In genomic region chr11:68798221-68798813, GRCh38 we compare ENCODE assay signal across 8 cellular contexts. TPM values are rescaled to one million over a fixed set of nuclear protein-coding genes. Genes with fewer than 3 reads are reported as not detected.
DNase-seq lines count a peak whose midpoint lies in the region; ATAC-seq, FAIRE-seq and TF ChIP-seq lines count a peak whose summit lies in the region.

No MANE protein-coding gene starts in this region.

- peaks cover 2% of the 10 kb centered on the region for H3K79me1 ChIP-seq in neuronal stem cell (ENCODE audit: low read depth, low read length)

- H4K20me1 ChIP-seq in GM23248 (ENCODE audit: insufficient read depth) = no peaks in the 10 kb centered on the region

- H3K9me3 Mint-ChIP-seq in activated B cell treated with CpG ODN at 0.5 μM for 24 hours = no peaks in the 10 kb centered on the region

- no peak overlapping the region for H2AFZ ChIP-seq in GM23248
- peak overlapping the region; percentile 41 for H2AFZ ChIP-seq in neuronal stem cell (ENCODE audit: low read length)

- H3K4ac ChIP-seq in neuronal stem cell (ENCODE audit: low read length) = no peak overlapping the region

- no peak overlapping the region for H3K14ac ChIP-seq in neuronal stem cell (ENCODE audit: low read length)

- peak; percentile 39 to 85; a peak in 5 of 6 replicates for ATAC-seq in A549
- ATAC-seq in activated B cell treated with CpG ODN at 0.5 μM for 24 hours (ENCODE audit: low read depth) = peak; percentile 28
- ATAC-seq in GM18519 (IDR thresholded peaks at IDR 0.05; ENCODE audit: low FRiP score, unreplicated experiment) = no peak

- H3K4me3 ChIP-seq in A549 (no peak overlapping the region), GM23248 (no peak overlapping the region), neuronal stem cell (ENCODE audit: low read length in 2 of 2) (no peak overlapping the region)

- POLR2A ChIA-PET in A549 (lab: Yijun Ruan, JAX) = no interaction called here
- POLR2A ChIA-PET in activated B cell treated with CpG ODN at 0.5 μM for 24 hours (lab: Charles Lee) = interaction anchor here (0.6 kb wide), 1 partner anchor 9 kb away, joined by 3 read pairs; no protein-coding TSS in a partner anchor

- TF ChIP-seq CTCF in A549 (IDR thresholded peaks at IDR 0.05) (peak; percentile 48), activated B cell treated with CpG ODN at 0.5 μM for 24 hours (IDR thresholded peaks at IDR 0.05) (no peak)

- no peak overlapping the region for H4K8ac ChIP-seq in neuronal stem cell (ENCODE audit: low read depth, low read length)

- H4K91ac ChIP-seq in neuronal stem cell (ENCODE audit: low read depth, low read length, poor library complexity) = no peak overlapping the region

- no peak for DNase-seq in A549 (ENCODE audit: low read depth in 1 of 2, low spot score in 1 of 2)
- peak; percentile 32 for DNase-seq in GM23248
- no peak for DNase-seq in activated B cell treated with CpG ODN at 0.5 μM for 24 hours
- peak; percentile 21 for DNase-seq in effector CD8-positive, alpha-beta T cell (lab: John Stamatoyannopoulos, UW)
- DNase-seq in neuronal stem cell (ENCODE audit: low spot score) = peak; percentile 62
- DNase-seq in DMS153 (lab: John Stamatoyannopoulos, UW) = no peak
- no peak for DNase-seq in DMS79 treated with DMSO at 0.1 percent for 48 hours (lab: John Stamatoyannopoulos, UW)

- H3K23ac ChIP-seq in neuronal stem cell (ENCODE audit: low read depth, low read length, poor library complexity) = no peak overlapping the region

- H3K36me3 Mint-ChIP-seq in activated B cell treated with CpG ODN at 0.5 μM for 24 hours (ENCODE audit: low read depth) = peaks cover 56% of the 10 kb centered on the region

- peak overlapping the region; percentile 84 for H3K18ac ChIP-seq in neuronal stem cell (ENCODE audit: low read length)

- intact Hi-C loops in activated B cell treated with CpG ODN at 0.5 μM for 24 hours (cut with micrococcal nuclease) = loop anchor here (5.0 kb wide), 1 partner anchor 44 kb away; the partner anchor contains the start of gene CPT1A

- no peaks in the 10 kb centered on the region for H3K27me3 Mint-ChIP-seq in activated B cell treated with CpG ODN at 0.5 μM for 24 hours

- H2BK120ac ChIP-seq in neuronal stem cell (ENCODE audit: low read depth, low read length) = no peak overlapping the region

- H3K4me3 Mint-ChIP-seq in activated B cell treated with CpG ODN at 0.5 μM for 24 hours = no peak overlapping the region

- no peaks in the 10 kb centered on the region for H3K4me1 Mint-ChIP-seq in activated B cell treated with CpG ODN at 0.5 μM for 24 hours

- no peak overlapping the region for H3K27ac Mint-ChIP-seq in activated B cell treated with CpG ODN at 0.5 μM for 24 hours

- no peaks in the 10 kb centered on the region for H3K27me3 ChIP-seq in GM23248 (replicated peaks; ENCODE audit: insufficient read depth)
- no peaks in the 10 kb centered on the region for H3K27me3 ChIP-seq in neuronal stem cell (ENCODE audit: control insufficient read depth in 3 of 3, insufficient read depth in 3 of 3, low read depth in 1 of 3, low read length in 3 of 3)

- FAIRE-seq in A549 (lab: Jason Lieb, UNC) = no peak

- H3K9me2 ChIP-seq in GM23248 (ENCODE audit: insufficient read depth) = no peaks in the 10 kb centered on the region

- H2BK12ac ChIP-seq in neuronal stem cell (ENCODE audit: low read length) = peak overlapping the region; percentile 1

- in situ Hi-C loops in GM23248 (cut with MboI) = no loop called here

- H3K27ac ChIP-seq in A549 (no peak overlapping the region), GM23248 (no peak overlapping the region), neuronal stem cell (replicated peaks; ENCODE audit: low read length) (no peak overlapping the region)

- no peaks in the 10 kb centered on the region for H3K79me2 ChIP-seq in GM23248 (ENCODE audit: insufficient read depth)

- H3K36me3 ChIP-seq in GM23248 (ENCODE audit: low read depth) = peaks cover 10% of the 10 kb centered on the region; the same call in 1 of the 2 replicates
- no peaks in the 10 kb centered on the region for H3K36me3 ChIP-seq in neuronal stem cell (replicated peaks in 1 of 2; ENCODE audit: control insufficient read depth in 2 of 2, insufficient read depth in 2 of 2, low read length in 2 of 2)

- CTCF ChIA-PET in A549 (lab: Yijun Ruan, JAX) = interaction anchor here (0.6 to 1.9 kb wide), 28 partner anchors 8 to 762 kb away, joined by 3 to 8 read pairs (median 4); no protein-coding TSS in a partner anchor
- CTCF ChIA-PET in activated B cell treated with CpG ODN at 0.5 μM for 24 hours (lab: Charles Lee) = interaction anchor here (0.9 to 3.5 kb wide), 4 partner anchors 15 to 301 kb away, joined by 3 to 20 read pairs (median 4); no protein-coding TSS in a partner anchor

- TF ChIP-seq EP300 in A549 (IDR thresholded peaks at IDR 0.05) = no peak

- H3K9ac ChIP-seq in GM23248 (no peak overlapping the region), neuronal stem cell (ENCODE audit: low read depth, low read length, poor library complexity) (no peak overlapping the region)

- H3K9me3 ChIP-seq in A549 (no peaks in the 10 kb centered on the region), GM23248 (ENCODE audit: low read depth) (no peaks in the 10 kb centered on the region), neuronal stem cell (replicated peaks in 1 of 2; ENCODE audit: control insufficient read depth in 2 of 2, insufficient read depth in 1 of 2, low read depth in 1 of 2, low read length in 2 of 2) (no peaks in the 10 kb centered on the region)

- no peak overlapping the region for H2BK5ac ChIP-seq in neuronal stem cell (ENCODE audit: low read length)

- TF ChIP-seq RAD21 in A549 (conservative IDR thresholded peaks at IDR 0.05 in 1 of 2, IDR thresholded peaks at IDR 0.05 in 1 of 2) = peak; percentile 28 to 33; a peak in 2 of 5 replicates

- TF ChIP-seq POLR2A in A549 (IDR thresholded peaks at IDR 0.05; ENCODE audit: low read length) = no peak

- H3K4me1 ChIP-seq in A549 (no peaks in the 10 kb centered on the region), GM23248 (ENCODE audit: insufficient read depth) (no peaks in the 10 kb centered on the region), neuronal stem cell (ENCODE audit: control insufficient read depth in 2 of 2, insufficient read depth in 1 of 2, low read depth in 1 of 2, low read length in 2 of 2) (no peaks in the 10 kb centered on the region)

- H2AK5ac ChIP-seq in neuronal stem cell (ENCODE audit: low read depth, low read length) = peak overlapping the region; percentile 1

- WGBS in A549 (ENCODE audit: missing lambda C conversion rate) = 80% methylated on average over 23 of the region's 23 CpGs
- 58 to 65% methylated on average over 23 of the region's 23 CpGs for WGBS in GM23248 (ENCODE audit: low coverage in 1 of 2, low lambda C conversion rate in 2 of 2, missing lambda C conversion rate in 2 of 2), 2 experiments
- no CpG with 5 or more reads among the region's 23 CpGs for WGBS in neuronal stem cell (ENCODE audit: extremely low coverage in 2 of 2, insufficient read length in 2 of 2, insufficient replicate concordance in 1 of 2), 2 donors

- H3K4me2 ChIP-seq in A549 (no peak overlapping the region), GM23248 (ENCODE audit: unreplicated experiment) (no peak overlapping the region), neuronal stem cell (ENCODE audit: insufficient read depth, low read length, poor library complexity, severe bottlenecking) (no peak overlapping the region)

- H3F3A ChIP-seq in GM23248 (ENCODE audit: insufficient read depth) = no peaks in the 10 kb centered on the region

- no peak overlapping the region for H2BK15ac ChIP-seq in neuronal stem cell (ENCODE audit: low read length)

TF ChIP-seq in A549, 52 proteins besides CTCF, POLR2A, EP300 and RAD21 (continues in another document):
- TF ChIP-seq CBX8 (IDR thresholded peaks at IDR 0.05) (no peak), JUNB (IDR thresholded peaks at IDR 0.05) (no peak), SMC3 (IDR thresholded peaks at IDR 0.05) (peak; percentile 49), PBX3 (IDR thresholded peaks at IDR 0.05) (no peak), ATOH8 (CRISPR knock-in tag; IDR thresholded peaks at IDR 0.05; ENCODE audit: low read depth) (no peak)

RNA-seq across cellular contexts. Expression of gene CPT1A, which starts 43.4 kb away (rescaled TPM):
- polyA plus RNA-seq in A549 (2011; rRNA removed) = 15.0 and 27.5 TPM in 2 replicates
- polyA plus RNA-seq in A549 (2012; cell fraction: cytosol; rRNA removed) = 9.6 and 12.4 TPM in 2 replicates
- polyA plus RNA-seq in A549 (2012; cell fraction: nucleus; rRNA removed) = 23.1 and 25.3 TPM in 2 replicates
- 19.3 to 21.4 TPM (median 20.5 TPM) in 3 replicates for polyA plus RNA-seq in A549 (2017; fragmentation: RNase III; extraction: RNeasy Plus Mini Kit Qiagen cat#74134 plus additional on column Dnase treatment)
- 59.3 and 64.3 TPM in 2 replicates for polyA minus RNA-seq in A549 (2011; rRNA and poly(A)+ RNA removed)
- 20.1 and 23.6 TPM in 2 replicates for total RNA-seq in GM23248 (2014; rRNA removed; shearing (Covaris generic))
- polyA plus RNA-seq in GM23248 (2016; fragmentation: Nextera tagmentation; extraction: Ambion mirVana) = 9.5 and 9.6 TPM in 2 replicates
- 16.7 and 17.2 TPM in 2 replicates for total RNA-seq in activated B cell treated with CpG ODN at 0.5 μM for 24 hours
- polyA plus RNA-seq in neuronal stem cell (2013, experiment 1 of 2) = 0.84 TPM
- polyA plus RNA-seq in neuronal stem cell (2013, experiment 2 of 2) = 0.93 TPM

RNA-seq across cellular contexts. Expression of gene TESMIN, which starts 47.0 kb away (rescaled TPM):
- polyA plus RNA-seq in A549 (2011; rRNA removed) (4.5 and 5.0 TPM in 2 replicates), A549 (2017; fragmentation: RNase III; extraction: RNeasy Plus Mini Kit Qiagen cat#74134 plus additional on column Dnase treatment) (4.7 to 6.4 TPM (median 5.2 TPM) in 3 replicates), GM23248 (2016; fragmentation: Nextera tagmentation; extraction: Ambion mirVana) (1.1 and 1.4 TPM in 2 replicates)
- polyA plus RNA-seq in A549 (2012; cell fraction: cytosol; rRNA removed) = 7.7 and 9.3 TPM in 2 replicates
- polyA plus RNA-seq in A549 (2012; cell fraction: nucleus; rRNA removed) = 8.9 and 11.6 TPM in 2 replicates
- 1.8 and 2.2 TPM in 2 replicates for polyA minus RNA-seq in A549 (2011; rRNA and poly(A)+ RNA removed)
- 0.13 TPM in 1 of 2 replicates, not detected in the other for total RNA-seq in GM23248 (2014; rRNA removed; shearing (Covaris generic))
- total RNA-seq in activated B cell treated with CpG ODN at 0.5 μM for 24 hours = 1.8 and 3.0 TPM in 2 replicates
- polyA plus RNA-seq in neuronal stem cell (2013, experiment 1 of 2) = 6.3 TPM
- 5.6 TPM for polyA plus RNA-seq in neuronal stem cell (2013, experiment 2 of 2)

Comparison
In these comparisons a context has a peak if more than half of its experiments do, and no peak if none do; other contexts are left out.
1. DNase-seq: peak in GM23248 (single experiment), effector CD8-positive, alpha-beta T cell (single experiment) and neuronal stem cell (single experiment); none in A549 (0 of 2), activated B cell treated with CpG ODN at 0.5 μM for 24 hours (single experiment), DMS153 (single experiment) and DMS79 treated with DMSO at 0.1 percent for 48 hours (single experiment).